20 cellular contexts compared by ENCODE assay signal in genomic region chr10:80211786-80212185, GRCh38.
"Had no signal": no experiment of that assay in that cellular context is flagged by ENCODE, and none has a peak within 500 bp of the region (broad histone marks: within the 10 kb centered on the region; RNA-seq: fewer than 3 reads in every experiment).

No MANE protein-coding gene starts in this region.

- H3K4me1 Mint-ChIP-seq: neural crest cell had no signal

- H3K4me3 Mint-ChIP-seq: natural killer cell, neural crest cell had no signal

- ATAC-seq: esophagus mucosa, heart left ventricle, natural killer cell, sciatic nerve had no signal

- H3K27me3 ChIP-seq: heart left ventricle, spleen, stomach had no signal

- H3K27ac Mint-ChIP-seq: natural killer cell had no signal

- H3K9me3 ChIP-seq: heart left ventricle, spleen, stomach, thoracic aorta had no signal

- H3K36me3 ChIP-seq: heart left ventricle, spleen, stomach, thoracic aorta had no signal

- H3K4me3 ChIP-seq: heart left ventricle, spleen, stomach, thoracic aorta had no signal

- H3K9me3 Mint-ChIP-seq: natural killer cell, neural crest cell had no signal

- H3K27ac ChIP-seq: heart left ventricle, spleen, stomach, thoracic aorta had no signal

- H3K36me3 Mint-ChIP-seq: natural killer cell had no signal

- DNase-seq: effector memory CD4-positive, alpha-beta T cell; heart left ventricle; hippocampal formation; kidney glomerular epithelial cell; natural killer cell; posterior cingulate gyrus; spleen; stimulated activated CD4-positive, alpha-beta T cell treated with anti-CD3 and anti-CD28 coated beads, Interleukin-15, amount 100 ng/mL, for 24 hours; stimulated activated CD4-positive, alpha-beta T cell treated with anti-CD3 and anti-CD28 coated beads, Interleukin-1b, Interleukin-23, amount 100 ng/mL, for 48 hours; stimulated activated CD4-positive, alpha-beta T cell treated with anti-CD3 and anti-CD28 coated beads, Interleukin-4, amount 100 ng/mL, for 4 hours; stimulated activated naive CD4-positive, alpha-beta T cell; stomach; substantia nigra had no signal

- FAIRE-seq: endometrium, frontal cortex, islet of Langerhans had no signal
